ENCODE assay signal across 1 cellular context in genomic region chr13:104315606-104316005, GRCh38.
TF ChIP-seq lines count a peak whose summit lies in the region.

No MANE protein-coding gene starts in this region.

TF ChIP-seq in IMR-90, 13 proteins besides CTCF, POLR2A, EP300 and RAD21 (continued from another document):
- TF ChIP-seq, protein P1, sequence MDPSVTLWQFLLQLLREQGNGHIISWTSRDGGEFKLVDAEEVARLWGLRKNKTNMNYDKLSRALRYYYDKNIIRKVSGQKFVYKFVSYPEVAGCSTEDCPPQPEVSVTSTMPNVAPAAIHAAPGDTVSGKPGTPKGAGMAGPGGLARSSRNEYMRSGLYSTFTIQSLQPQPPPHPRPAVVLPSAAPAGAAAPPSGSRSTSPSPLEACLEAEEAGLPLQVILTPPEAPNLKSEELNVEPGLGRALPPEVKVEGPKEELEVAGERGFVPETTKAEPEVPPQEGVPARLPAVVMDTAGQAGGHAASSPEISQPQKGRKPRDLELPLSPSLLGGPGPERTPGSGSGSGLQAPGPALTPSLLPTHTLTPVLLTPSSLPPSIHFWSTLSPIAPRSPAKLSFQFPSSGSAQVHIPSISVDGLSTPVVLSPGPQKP (IDR thresholded peaks at IDR 0.05; ENCODE audit: borderline replicate concordance, low read depth, low read length): no peak
- TF ChIP-seq SMC3 (IDR thresholded peaks at IDR 0.05; ENCODE audit: low read depth, low read length) (no peak), CEBPB (IDR thresholded peaks at IDR 0.05; ENCODE audit: low read depth, low read length) (peak; percentile 41; the same call in 1 of the 2 replicates), MAFK (IDR thresholded peaks at IDR 0.05; ENCODE audit: low read depth, low read length) (no peak), MXI1 (IDR thresholded peaks at IDR 0.05; ENCODE audit: borderline replicate concordance, low read depth, low read length) (no peak), RFX5 (IDR thresholded peaks at IDR 0.05; ENCODE audit: low read depth, low read length) (no peak), BHLHE40 (IDR thresholded peaks at IDR 0.05; ENCODE audit: low read depth, low read length) (0 out of 2 replicates have a peak, but pooled peaks have one; percentile 20), NFE2L2 (IDR thresholded peaks at IDR 0.05; ENCODE audit: low read depth, low read length) (no peak), RCOR1 (IDR thresholded peaks at IDR 0.05; ENCODE audit: insufficient replicate concordance, low read length) (no peak), MAZ (IDR thresholded peaks at IDR 0.05; ENCODE audit: borderline replicate concordance, low read depth, low read length) (no peak)
- TF ChIP-seq, protein P2, sequence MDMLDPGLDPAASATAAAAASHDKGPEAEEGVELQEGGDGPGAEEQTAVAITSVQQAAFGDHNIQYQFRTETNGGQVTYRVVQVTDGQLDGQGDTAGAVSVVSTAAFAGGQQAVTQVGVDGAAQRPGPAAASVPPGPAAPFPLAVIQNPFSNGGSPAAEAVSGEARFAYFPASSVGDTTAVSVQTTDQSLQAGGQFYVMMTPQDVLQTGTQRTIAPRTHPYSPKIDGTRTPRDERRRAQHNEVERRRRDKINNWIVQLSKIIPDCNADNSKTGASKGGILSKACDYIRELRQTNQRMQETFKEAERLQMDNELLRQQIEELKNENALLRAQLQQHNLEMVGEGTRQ (IDR thresholded peaks at IDR 0.05; ENCODE audit: low read depth, low read length): no peak
